In the genomic region with DNA sequence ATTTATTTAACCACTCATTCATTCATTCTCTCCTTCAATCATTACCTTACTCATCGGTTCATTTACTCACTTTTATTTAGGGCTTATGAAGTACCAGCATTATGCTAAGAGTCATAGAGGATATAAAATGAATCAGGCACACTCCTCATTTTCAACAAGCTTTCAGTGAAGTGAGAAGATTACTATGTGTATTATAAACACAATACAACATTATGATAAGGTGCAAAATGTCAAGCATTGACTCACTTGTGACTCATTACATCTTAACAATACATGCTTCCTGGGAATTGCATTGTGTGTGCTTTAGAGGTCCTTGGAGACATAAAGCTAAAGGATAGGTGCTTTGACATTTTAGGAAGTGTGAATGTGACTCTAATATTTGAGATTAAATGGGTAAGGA, we compare ENCODE assay signal across 22 cellular contexts.
DNase-seq lines count a peak whose midpoint lies in the region; ATAC-seq and TF ChIP-seq lines count a peak whose summit lies in the region.
"Had no signal": no experiment of that assay in that cellular context is flagged by ENCODE, and none has a peak within 500 bp of the region (broad histone marks: within the 10 kb centered on the region; RNA-seq: fewer than 3 reads in every experiment).

No MANE protein-coding gene starts in this region.

- H3K27me3 ChIP-seq in breast epithelium = no peaks in the 10 kb centered on the region
- H3K27me3 ChIP-seq: hepatocyte, right atrium auricular region had no signal

- CTCF ChIA-PET in MCF 10A (lab: Yijun Ruan, JAX) = interaction anchor here (0.6 kb wide), 2 partner anchors 143 to 835 kb away, joined by 3 read pairs; no protein-coding TSS in a partner anchor
- CTCF ChIA-PET in RWPE1 (lab: Yijun Ruan, JAX) = no interaction called here

- DNase-seq in MCF 10A (ENCODE audit: unreplicated experiment) (peak; percentile 70), breast epithelium (ENCODE audit: low spot score in 2 of 2) (no peak), RWPE1 (ENCODE audit: low spot score) (peak; percentile 67), germinal center (ENCODE audit: low spot score) (no peak), MV-4-11 (lab: John Stamatoyannopoulos, UW) (no peak)
- DNase-seq in activated CD4-positive, alpha-beta T cell treated with anti-CD3 and anti-CD28 coated beads, Interleukin-2, amount 50 U/mL, for 48 hours = no peak
- DNase-seq in activated naive CD4-positive, alpha-beta T cell (lab: John Stamatoyannopoulos, UW) = no peak
- DNase-seq: 8988T; activated CD4-positive, alpha-beta memory T cell treated with anti-CD3 and anti-CD28 coated beads, Interleukin-2, amount 10 ng/mL, durations not matched to agents 7 days and 5 days; activated CD4-positive, CD25-positive, alpha-beta regulatory T cell; activated naive CD4-positive, alpha-beta T cell treated with Interleukin-2 at 50 U/mL for 16 hours; NCI-H1694 treated with DMSO at 0.1 percent for 48 hours; occipital lobe; stimulated activated CD4-positive, alpha-beta T cell treated with anti-CD3 and anti-CD28 coated beads, Interleukin-12 subunit alpha, Interleukin-12 subunit beta, amount 100 ng/mL, for 4 hours; stimulated activated CD8-positive, alpha-beta memory T cell treated with anti-CD3 and anti-CD28 coated beads, Interleukin-4, amount 100 ng/mL, for 48 hours; T1000 had no signal

- no peak overlapping the region for H3K27ac ChIP-seq in breast epithelium
- H3K27ac ChIP-seq in RWPE1 = no peak overlapping the region
- H3K27ac ChIP-seq: hepatocyte, right atrium auricular region, SK-N-MC had no signal

- ATAC-seq in esophagus mucosa = peak; percentile 99

- no peak overlapping the region for H3K4me3 ChIP-seq in breast epithelium
- H3K4me3 ChIP-seq: hepatocyte, lung, right atrium auricular region, SK-N-MC had no signal

- no peaks in the 10 kb centered on the region for H3K4me1 ChIP-seq in breast epithelium
- H3K4me1 ChIP-seq: right atrium auricular region had no signal

- POLR2A ChIA-PET in MCF 10A (lab: Yijun Ruan, JAX) (no interaction called here), RWPE1 (lab: Yijun Ruan, JAX; ENCODE audit: low non-redundant PET) (no interaction called here)

- H3K4me1 Mint-ChIP-seq in MCF 10A (ENCODE audit: insufficient read depth, unreplicated experiment) = no peaks in the 10 kb centered on the region
- H3K4me1 Mint-ChIP-seq: activated CD4-positive, alpha-beta memory T cell treated with anti-CD3 and anti-CD28 coated beads, Interleukin-2, amount 10 ng/mL, durations not matched to agents 7 days and 5 days; IgD-negative memory B cell had no signal

- peaks cover 6% of the 10 kb centered on the region for H3K36me3 Mint-ChIP-seq in MCF 10A (ENCODE audit: insufficient read depth, unreplicated experiment)

- peaks cover 20% of the 10 kb centered on the region for H3K27me3 Mint-ChIP-seq in MCF 10A (ENCODE audit: insufficient read depth, unreplicated experiment)

- H3K9me3 ChIP-seq in breast epithelium = peaks cover 0 to 4% of the 10 kb centered on the region in 2 donors
- H3K9me3 ChIP-seq: right atrium auricular region had no signal

- no peaks in the 10 kb centered on the region for H3K9me3 Mint-ChIP-seq in MCF 10A (ENCODE audit: unreplicated experiment)
- H3K9me3 Mint-ChIP-seq: activated CD4-positive, alpha-beta memory T cell treated with anti-CD3 and anti-CD28 coated beads, Interleukin-2, amount 10 ng/mL, durations not matched to agents 7 days and 5 days had no signal

- TF ChIP-seq CTCF in MCF 10A (IDR thresholded peaks at IDR 0.05; ENCODE audit: unreplicated experiment) (no peak), breast epithelium (IDR thresholded peaks at IDR 0.05) (no peak), RWPE1 (conservative IDR thresholded peaks at IDR 0.05; ENCODE audit: low read depth) (no peak)

- BruUV-seq in MCF 10A (replicated peaks; lab: Mats Ljungman, UMichigan) = no TSS peak

- no peak for TF ChIP-seq POLR2A in breast epithelium (IDR thresholded peaks at IDR 0.05)

- no peak overlapping the region for H3K27ac Mint-ChIP-seq in MCF 10A (ENCODE audit: low read depth, unreplicated experiment)
- H3K27ac Mint-ChIP-seq: activated CD4-positive, alpha-beta memory T cell treated with anti-CD3 and anti-CD28 coated beads, Interleukin-2, amount 10 ng/mL, durations not matched to agents 7 days and 5 days; IgD-negative memory B cell had no signal

- intact Hi-C loops in MCF 10A (cut with micrococcal nuclease) = no loop called here
- intact Hi-C loops in breast epithelium (cut with DNase I; ENCODE audit: low total_unique reads) = no loop called here

- no peak overlapping the region for H3K4me3 Mint-ChIP-seq in MCF 10A (ENCODE audit: unreplicated experiment)
- H3K4me3 Mint-ChIP-seq: activated CD4-positive, alpha-beta memory T cell treated with anti-CD3 and anti-CD28 coated beads, Interleukin-2, amount 10 ng/mL, durations not matched to agents 7 days and 5 days; IgD-negative memory B cell had no signal

- H3K36me3 ChIP-seq in breast epithelium = no peaks in the 10 kb centered on the region
- H3K36me3 ChIP-seq: right atrium auricular region had no signal

Comparison
In these comparisons a context has a peak if more than half of its experiments do, and no peak if none do; other contexts are left out.
1. DNase-seq: peak in MCF 10A (single experiment) and RWPE1 (single experiment); none in breast epithelium (0 of 2), activated CD4-positive, alpha-beta T cell treated with anti-CD3 and anti-CD28 coated beads, Interleukin-2, amount 50 U/mL, for 48 hours (0 of 2), germinal center (single experiment), activated naive CD4-positive, alpha-beta T cell (0 of 4) and MV-4-11 (single experiment).